ENCODE assay signal across 12 cellular contexts in genomic region chr16:89392881-89393730, GRCh38.
A peak's percentile ranks its signal among the peaks of the same experiment; 100 is the strongest.
DNase-seq lines count a peak whose midpoint lies in the region; ATAC-seq lines count a peak whose summit lies in the region.
"Had no signal": no experiment of that assay in that cellular context is flagged by ENCODE, and none has a peak within 500 bp of the region (broad histone marks: within the 10 kb centered on the region; RNA-seq: fewer than 3 reads in every experiment).

No MANE protein-coding gene starts in this region.

- POLR2A ChIA-PET in activated CD4-positive, alpha-beta memory T cell treated with anti-CD3 and anti-CD28 coated beads, Interleukin-2, amount 10 ng/mL, durations not matched to agents 7 days and 5 days (lab: Charles Lee): no interaction called here

- peaks cover 16% of the 10 kb centered on the region for H3K4me1 Mint-ChIP-seq in T-helper 2 cell treated with Interferon-gamma antibody and Interleukin-4, amounts not matched to agents 5 μg/mL and 100 μg/mL, for 36 hours (ENCODE audit: low read depth)
- H3K4me1 Mint-ChIP-seq in activated CD4-positive, alpha-beta memory T cell treated with anti-CD3 and anti-CD28 coated beads, Interleukin-2, amount 10 ng/mL, durations not matched to agents 7 days and 5 days: peaks cover 31% of the 10 kb centered on the region
- H3K4me1 Mint-ChIP-seq in stimulated activated effector memory CD8-positive, alpha-beta T cell treated with anti-CD3 and anti-CD28 coated beads, Interleukin-12 subunit alpha, Interleukin-12 subunit beta, amount 100 ng/mL, for 72 hours: peaks cover 60% of the 10 kb centered on the region

- ATAC-seq in stimulated activated effector memory CD8-positive, alpha-beta T cell treated with anti-CD3 and anti-CD28 coated beads, Interleukin-12 subunit alpha, Interleukin-12 subunit beta, amount 100 ng/mL, for 72 hours: no peak
- no peak for ATAC-seq in GM19467 (IDR thresholded peaks at IDR 0.05; ENCODE audit: unreplicated experiment)

- CTCF ChIA-PET in activated CD4-positive, alpha-beta memory T cell treated with anti-CD3 and anti-CD28 coated beads, Interleukin-2, amount 10 ng/mL, durations not matched to agents 7 days and 5 days (lab: Charles Lee): no interaction called here

- no peak overlapping the region for H3K4me3 Mint-ChIP-seq in T-helper 2 cell treated with Interferon-gamma antibody and Interleukin-4, amounts not matched to agents 5 μg/mL and 100 μg/mL, for 36 hours
- no peak overlapping the region for H3K4me3 Mint-ChIP-seq in activated CD4-positive, alpha-beta memory T cell treated with anti-CD3 and anti-CD28 coated beads, Interleukin-2, amount 10 ng/mL, durations not matched to agents 7 days and 5 days
- H3K4me3 Mint-ChIP-seq in stimulated activated effector memory CD8-positive, alpha-beta T cell treated with anti-CD3 and anti-CD28 coated beads, Interleukin-12 subunit alpha, Interleukin-12 subunit beta, amount 100 ng/mL, for 72 hours: no peak overlapping the region

- H3K27me3 Mint-ChIP-seq in T-helper 2 cell treated with Interferon-gamma antibody and Interleukin-4, amounts not matched to agents 5 μg/mL and 100 μg/mL, for 36 hours (ENCODE audit: low read depth): no peaks in the 10 kb centered on the region
- no peaks in the 10 kb centered on the region for H3K27me3 Mint-ChIP-seq in activated CD4-positive, alpha-beta memory T cell treated with anti-CD3 and anti-CD28 coated beads, Interleukin-2, amount 10 ng/mL, durations not matched to agents 7 days and 5 days

- peaks cover 10% of the 10 kb centered on the region for H3K36me3 Mint-ChIP-seq in T-helper 2 cell treated with Interferon-gamma antibody and Interleukin-4, amounts not matched to agents 5 μg/mL and 100 μg/mL, for 36 hours (ENCODE audit: low read depth)
- H3K36me3 Mint-ChIP-seq in activated CD4-positive, alpha-beta memory T cell treated with anti-CD3 and anti-CD28 coated beads, Interleukin-2, amount 10 ng/mL, durations not matched to agents 7 days and 5 days (ENCODE audit: low read depth): peaks cover 40% of the 10 kb centered on the region
- H3K36me3 Mint-ChIP-seq in stimulated activated effector memory CD8-positive, alpha-beta T cell treated with anti-CD3 and anti-CD28 coated beads, Interleukin-12 subunit alpha, Interleukin-12 subunit beta, amount 100 ng/mL, for 72 hours: peaks cover 84% of the 10 kb centered on the region

- no peaks in the 10 kb centered on the region for H3K9me3 Mint-ChIP-seq in T-helper 2 cell treated with Interferon-gamma antibody and Interleukin-4, amounts not matched to agents 5 μg/mL and 100 μg/mL, for 36 hours
- peaks cover 4% of the 10 kb centered on the region for H3K9me3 Mint-ChIP-seq in activated CD4-positive, alpha-beta memory T cell treated with anti-CD3 and anti-CD28 coated beads, Interleukin-2, amount 10 ng/mL, durations not matched to agents 7 days and 5 days
- peaks cover 3% of the 10 kb centered on the region for H3K9me3 Mint-ChIP-seq in stimulated activated effector memory CD8-positive, alpha-beta T cell treated with anti-CD3 and anti-CD28 coated beads, Interleukin-12 subunit alpha, Interleukin-12 subunit beta, amount 100 ng/mL, for 72 hours

- no peak for DNase-seq in T-helper 2 cell treated with Interferon-gamma antibody and Interleukin-4, amounts not matched to agents 5 μg/mL and 100 μg/mL, for 36 hours (ENCODE audit: low spot score)
- DNase-seq in T-helper 2 cell (no peak), iPS DF 19.7 (ENCODE audit: low read depth, low spot score) (peak; percentile 56), NCI-H1930 (lab: John Stamatoyannopoulos, UW) (no peak), activated gamma-delta T cell (lab: John Stamatoyannopoulos, UW) (no peak)
- no peak for DNase-seq in activated CD4-positive, alpha-beta memory T cell treated with anti-CD3 and anti-CD28 coated beads, Interleukin-2, amount 10 ng/mL, durations not matched to agents 7 days and 5 days
- DNase-seq in stimulated activated effector memory CD8-positive, alpha-beta T cell treated with anti-CD3 and anti-CD28 coated beads, Interleukin-12 subunit alpha, Interleukin-12 subunit beta, amount 100 ng/mL, for 72 hours (ENCODE audit: low spot score in 2 of 2): no peak
- DNase-seq: activated T-cell treated with anti-CD3 and anti-CD28 coated beads for 4 hours, NCI-H1436 treated with DMSO at 0.1 percent for 48 hours, NCI-H526 treated with DMSO at 0.1 percent for 48 hours, retina had no signal

- peak overlapping the region; percentile 76 for H3K27ac Mint-ChIP-seq in T-helper 2 cell treated with Interferon-gamma antibody and Interleukin-4, amounts not matched to agents 5 μg/mL and 100 μg/mL, for 36 hours
- H3K27ac Mint-ChIP-seq in activated CD4-positive, alpha-beta memory T cell treated with anti-CD3 and anti-CD28 coated beads, Interleukin-2, amount 10 ng/mL, durations not matched to agents 7 days and 5 days: peak overlapping the region; percentile 7
- H3K27ac Mint-ChIP-seq in stimulated activated effector memory CD8-positive, alpha-beta T cell treated with anti-CD3 and anti-CD28 coated beads, Interleukin-12 subunit alpha, Interleukin-12 subunit beta, amount 100 ng/mL, for 72 hours: peak overlapping the region; percentile 40

Comparison
In these comparisons a context has a peak if more than half of its experiments do, and no peak if none do; other contexts are left out.
1. H3K27ac Mint-ChIP-seq: peak in every context shown above with its lines; median percentile 76 in T-helper 2 cell treated with Interferon-gamma antibody and Interleukin-4, amounts not matched to agents 5 μg/mL and 100 μg/mL, for 36 hours; 40 in stimulated activated effector memory CD8-positive, alpha-beta T cell treated with anti-CD3 and anti-CD28 coated beads, Interleukin-12 subunit alpha, Interleukin-12 subunit beta, amount 100 ng/mL, for 72 hours; 7 in activated CD4-positive, alpha-beta memory T cell treated with anti-CD3 and anti-CD28 coated beads, Interleukin-2, amount 10 ng/mL, durations not matched to agents 7 days and 5 days.